9 cellular contexts compared by ENCODE assay signal in the genomic region with DNA sequence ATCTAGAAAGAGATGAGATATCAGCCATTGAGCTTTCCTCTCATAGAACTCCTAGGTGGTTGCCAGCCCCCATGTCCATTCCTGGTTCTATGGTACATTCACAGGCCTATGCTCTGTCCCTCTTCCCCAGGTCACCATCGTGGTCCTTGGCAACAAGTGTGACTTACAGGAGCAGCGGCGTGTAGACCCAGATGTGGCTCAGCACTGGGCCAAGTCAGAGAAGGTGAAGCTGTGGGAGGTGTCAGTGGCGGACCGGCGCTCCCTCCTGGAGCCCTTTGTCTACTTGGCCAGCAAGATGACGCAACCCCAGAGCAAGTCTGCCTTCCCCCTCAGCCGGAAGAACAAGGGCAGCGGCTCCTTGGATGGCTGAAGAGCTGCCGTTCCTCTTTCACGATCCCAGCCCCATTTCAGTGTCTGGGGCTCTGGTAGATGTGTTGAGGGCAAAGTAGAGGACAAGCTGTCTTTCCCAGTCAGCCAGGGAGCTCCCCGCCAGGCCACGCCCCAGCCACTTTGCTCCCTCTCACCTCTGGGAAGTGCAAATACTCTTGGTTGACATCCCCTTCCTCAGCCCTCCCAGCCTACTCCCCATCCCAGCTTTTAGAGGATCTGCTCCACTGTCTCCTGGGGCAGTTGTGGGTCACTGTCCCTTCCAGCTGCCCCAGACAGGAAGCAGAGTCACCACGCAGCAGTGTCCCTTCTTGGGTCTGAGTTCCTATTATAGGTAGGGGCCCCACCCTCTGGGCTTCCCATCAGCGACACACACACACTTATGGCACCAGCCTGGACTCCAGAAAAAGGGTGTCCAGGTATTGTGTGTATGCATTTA. TPM values are rescaled to one million over a fixed set of nuclear protein-coding genes. Genes with fewer than 3 reads are reported as not detected.
A peak's percentile ranks its signal among the peaks of the same experiment; 100 is the strongest.
DNase-seq lines count a peak whose midpoint lies in the region; TF ChIP-seq lines count a peak whose summit lies in the region.
"Had no signal": no experiment of that assay in that cellular context is flagged by ENCODE, and none has a peak within 500 bp of the region (broad histone marks: within the 10 kb centered on the region; RNA-seq: fewer than 3 reads in every experiment).

No MANE protein-coding gene starts in this region.

- H3K4me1 ChIP-seq in A673 (ENCODE audit: insufficient read depth, low read length, poor library complexity, severe bottlenecking) = no peaks in the 10 kb centered on the region

- H3K27ac ChIP-seq in RWPE1 (peak overlapping the region; percentile 64), A673 (ENCODE audit: low read depth, low read length, poor library complexity, severe bottlenecking) (no peak overlapping the region)

- CTCF ChIA-PET in RWPE1 (lab: Yijun Ruan, JAX) (interaction anchor here (0.7 to 2.5 kb wide), 8 partner anchors 8 to 675 kb away, joined by 3 to 19 read pairs (median 5); a partner anchor contains a TSS), A673 (lab: Charles Lee) (interaction anchor here (0.7 kb wide), 1 partner anchor 79 kb away, joined by 5 read pairs; no protein-coding TSS in a partner anchor)

- intact Hi-C loops in posterior vena cava (cut with DNase I) (loop anchor here in 1 of 2 donors (10.0 kb wide), 1 partner anchor 91 kb away; a partner anchor contains a TSS), A673 (cut with micrococcal nuclease; ENCODE audit: unreplicated experiment) (loop anchor here (2.0 kb wide), 1 partner anchor 93 kb away; no protein-coding TSS in a partner anchor)

- no peaks in the 10 kb centered on the region for H3K27me3 ChIP-seq in A673 (replicated peaks; ENCODE audit: insufficient read depth, low read depth, low read length, poor library complexity)

- POLR2A ChIA-PET in RWPE1 (lab: Yijun Ruan, JAX; ENCODE audit: low non-redundant PET) = no interaction called here
- POLR2A ChIA-PET in A673 (lab: Charles Lee; ENCODE audit: low non-redundant PET) = no interaction called here

- DNase-seq in GF-D8 (lab: John Stamatoyannopoulos, UW) (peak; percentile 71), RWPE1 (ENCODE audit: low spot score) (no peak), fibroblast of mammary gland (ENCODE audit: low read depth) (peak; percentile 42), posterior vena cava (ENCODE audit: low spot score) (peak; percentile 84), DMS 273 (lab: John Stamatoyannopoulos, UW; ENCODE audit: unreplicated experiment) (no peak), SW 1271 (lab: John Stamatoyannopoulos, UW) (no peak), A673 (ENCODE audit: low spot score) (no peak), iPS-NIHi7 (ENCODE audit: extremely low spot score) (no peak)

- no peak overlapping the region for H3K4me3 ChIP-seq in fibroblast of mammary gland (ENCODE audit: control insufficient read depth, low read depth, low read length)
- H3K4me3 ChIP-seq in A673 (ENCODE audit: low read depth, low read length, poor library complexity, severe bottlenecking) = no peak overlapping the region
- H3K4me3 ChIP-seq: thoracic aorta had no signal

- TF ChIP-seq CTCF in RWPE1 (conservative IDR thresholded peaks at IDR 0.05; ENCODE audit: low read depth) (no peak), fibroblast of mammary gland (conservative IDR thresholded peaks at IDR 0.05; ENCODE audit: control insufficient read depth, insufficient read depth, low read depth, low read length) (no peak), A673 (conservative IDR thresholded peaks at IDR 0.05; ENCODE audit: low read depth, low read length) (no peak)

- no TSS peak for BruUV-seq in A673 (replicated peaks; lab: Mats Ljungman, UMichigan)

- no peaks in the 10 kb centered on the region for H3K36me3 ChIP-seq in A673 (ENCODE audit: insufficient read depth, low read length, poor library complexity, severe bottlenecking)

- H3K9me3 ChIP-seq in A673 (ENCODE audit: low read depth, low read length, poor library complexity, severe bottlenecking) = no peaks in the 10 kb centered on the region
- H3K9me3 ChIP-seq: thoracic aorta had no signal

RNA-seq across cellular contexts. Expression of a gene that starts 3.8 kb away (rescaled TPM):
- total RNA-seq in posterior vena cava (10 to 100 TPM; 28.3 TPM), A673 (2021) (25.4 and 28.7 TPM in 2 replicates)

RNA-seq across cellular contexts. Expression of a gene that starts 6.5 kb away (rescaled TPM):
- total RNA-seq in posterior vena cava = 10 to 100 TPM; 57.0 TPM
- 77.4 and 94.6 TPM in 2 replicates for total RNA-seq in A673 (2021)

RNA-seq across cellular contexts. Expression of a gene that starts 26.7 kb away (rescaled TPM):
- under 1 TPM; 0.33 to 0.93 TPM for total RNA-seq in posterior vena cava
- total RNA-seq in A673 (2021) = 0.41 and 0.72 TPM in 2 replicates

RNA-seq across cellular contexts. Expression of a gene that starts 57.1 kb away (rescaled TPM):
- total RNA-seq in posterior vena cava (10 to 100 TPM; 53.6 to 53.9 TPM), A673 (2021) (55.5 and 55.6 TPM in 2 replicates)

Comparison
In these comparisons a context has a peak if more than half of its experiments do, and no peak if none do; other contexts are left out.
1. DNase-seq: peak in GF-D8 (single experiment), fibroblast of mammary gland (single experiment) and posterior vena cava (single experiment); none in RWPE1 (single experiment), DMS 273 (single experiment), SW 1271 (0 of 2), A673 (single experiment) and iPS-NIHi7 (single experiment).